14 cellular contexts compared by ENCODE assay signal in the genomic region with DNA sequence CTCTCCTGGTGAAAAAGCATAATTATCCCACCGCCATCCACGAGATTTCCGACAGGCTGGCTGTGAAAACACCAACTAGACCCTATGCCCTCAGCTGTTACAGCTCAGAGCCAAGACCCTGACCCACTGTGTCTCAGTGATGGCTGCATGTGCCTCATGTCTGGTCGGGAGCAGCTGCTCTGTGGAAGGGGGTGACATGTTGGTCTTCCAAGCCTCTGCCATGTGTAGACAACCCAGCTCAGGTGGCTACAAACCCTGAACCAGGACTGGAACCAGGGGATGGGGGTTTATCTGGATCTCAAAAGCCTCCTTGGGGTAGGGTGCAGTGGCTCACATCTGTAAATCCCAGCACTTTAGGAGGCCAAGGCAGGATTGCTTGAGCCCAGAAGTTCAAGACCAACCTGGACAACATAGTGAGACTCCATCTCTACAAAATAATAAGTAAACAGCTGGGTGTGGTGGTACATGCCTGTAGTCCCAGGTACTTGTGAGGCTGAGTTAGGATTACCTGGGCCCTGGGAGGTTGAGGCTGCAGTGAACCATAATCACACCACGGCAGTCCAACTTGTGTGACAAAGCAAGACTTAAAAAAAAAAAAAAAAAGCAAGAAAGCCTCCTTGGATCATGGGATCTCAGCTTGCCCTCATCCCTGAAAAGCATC.
A peak's percentile ranks its signal among the peaks of the same experiment; 100 is the strongest.
DNase-seq lines count a peak whose midpoint lies in the region; ATAC-seq and TF ChIP-seq lines count a peak whose summit lies in the region.
"Had no signal": no experiment of that assay in that cellular context is flagged by ENCODE, and none has a peak within 500 bp of the region (broad histone marks: within the 10 kb centered on the region; RNA-seq: fewer than 3 reads in every experiment).

No MANE protein-coding gene starts in this region.

- 32% methylated on average over 3 of the region's 5 CpGs; no CpG with 5 or more reads in 1 of the 2 experiments for WGBS in IMR-90 (ENCODE audit: extremely low coverage in 2 of 2, insufficient read length in 1 of 2), 2 experiments
- 69% methylated on average over 5 of the region's 5 CpGs for WGBS in mesenchymal stem cell
- WGBS in sigmoid colon, 2 donors: 75 to 88% methylated on average over 5 of the region's 5 CpGs

- no peak overlapping the region for H3K4me3 ChIP-seq in IMR-90 (ENCODE audit: insufficient read depth, low read depth, low read length)
- no peak overlapping the region for H3K4me3 ChIP-seq in Peyer's patch
- H3K4me3 ChIP-seq in mesenchymal stem cell (ENCODE audit: insufficient read depth in 1 of 2, low read depth in 1 of 2, low read length in 2 of 2): no peak overlapping the region
- no peak overlapping the region for H3K4me3 ChIP-seq in sigmoid colon
- H3K4me3 ChIP-seq: A549 had no signal

- H3K27me3 ChIP-seq in IMR-90 (ENCODE audit: control insufficient read depth, insufficient read depth, low read length): no peaks in the 10 kb centered on the region
- H3K27me3 ChIP-seq in Peyer's patch: no peaks in the 10 kb centered on the region
- H3K27me3 ChIP-seq in mesenchymal stem cell (ENCODE audit: control insufficient read depth in 1 of 2, insufficient read depth in 1 of 2, low read length in 2 of 2): no peaks in the 10 kb centered on the region
- H3K27me3 ChIP-seq in sigmoid colon: no peaks in the 10 kb centered on the region

- ATAC-seq in IMR-90 (ENCODE audit: low read depth) (no peak), HG03571 (IDR thresholded peaks at IDR 0.05; ENCODE audit: unreplicated experiment) (no peak), Right ventricle myocardium inferior (no peak)
- ATAC-seq: A549 had no signal

- H3K4ac ChIP-seq in IMR-90 (ENCODE audit: low read depth, low read length) (no peak overlapping the region), mesenchymal stem cell (ENCODE audit: low read depth in 1 of 2, low read length in 2 of 2) (no peak overlapping the region)

- H3K9me3 ChIP-seq in IMR-90 (ENCODE audit: control insufficient read depth, insufficient read depth, low read length) (no peaks in the 10 kb centered on the region), Peyer's patch (no peaks in the 10 kb centered on the region), mesenchymal stem cell (ENCODE audit: control insufficient read depth, low read length) (no peaks in the 10 kb centered on the region), sigmoid colon (no peaks in the 10 kb centered on the region)
- H3K9me3 ChIP-seq: A549, Caco-2 had no signal

- intact Hi-C loops in IMR-90 (cut with micrococcal nuclease): no loop called here
- intact Hi-C loops in sigmoid colon (cut with DNase I): no loop called here
- intact Hi-C loops in Right ventricle myocardium inferior (cut with DNase I): no loop called here

- no peaks in the 10 kb centered on the region for H3K9me1 ChIP-seq in IMR-90 (ENCODE audit: insufficient read depth, low read length)

- H4K91ac ChIP-seq in IMR-90 (ENCODE audit: insufficient read depth, low read depth, low read length): no peak overlapping the region
- H4K91ac ChIP-seq in mesenchymal stem cell (ENCODE audit: low read length): no peak overlapping the region

- peak overlapping the region; percentile 18 for H2AFZ ChIP-seq in IMR-90 (replicated peaks; ENCODE audit: low read length, poor library complexity)
- no peak overlapping the region for H2AFZ ChIP-seq in mesenchymal stem cell (ENCODE audit: low read depth, low read length)

- H3K9ac ChIP-seq in IMR-90 (ENCODE audit: low read depth, low read length) (no peak overlapping the region), mesenchymal stem cell (ENCODE audit: low read length) (no peak overlapping the region)

- no peak overlapping the region for H3K18ac ChIP-seq in IMR-90 (ENCODE audit: low read depth, low read length)
- no peak overlapping the region for H3K18ac ChIP-seq in mesenchymal stem cell (ENCODE audit: low read depth in 1 of 2, low read length in 2 of 2)

- dilution Hi-C loops in IMR-90 (cut with HindIII; ENCODE audit: low sequenced_read_pairs, unreplicated experiment): no loop called here

- H2BK12ac ChIP-seq in mesenchymal stem cell (ENCODE audit: low read length in 2 of 2): no peak overlapping the region

- POLR2A ChIA-PET in IMR-90 (lab: Charles Lee; ENCODE audit: unreplicated experiment): no interaction called here

- H3K36me3 ChIP-seq in IMR-90 (ENCODE audit: control insufficient read depth, insufficient read depth, low read length) (no peaks in the 10 kb centered on the region), Peyer's patch (no peaks in the 10 kb centered on the region), mesenchymal stem cell (ENCODE audit: control insufficient read depth in 1 of 2, insufficient read depth in 2 of 2, low read depth in 1 of 2, low read length in 2 of 2) (no peaks in the 10 kb centered on the region), sigmoid colon (no peaks in the 10 kb centered on the region)

- H4K20me1 ChIP-seq in IMR-90 (ENCODE audit: insufficient read depth, low read length): no peaks in the 10 kb centered on the region

- H2BK120ac ChIP-seq in IMR-90 (ENCODE audit: low read depth, low read length) (no peak overlapping the region), mesenchymal stem cell (ENCODE audit: low read depth, low read length) (no peak overlapping the region)

- H2BK20ac ChIP-seq in IMR-90 (ENCODE audit: low read depth, low read length): no peak overlapping the region

- no peak for TF ChIP-seq RAD21 in IMR-90 (IDR thresholded peaks at IDR 0.05; ENCODE audit: low read length)

- no peak overlapping the region; the same call in 1 of the 2 replicates for H3K56ac ChIP-seq in IMR-90 (ENCODE audit: extremely low read depth, insufficient read depth, low read length)

- no TSS peak for BruUV-seq in IMR-90 (replicated peaks; lab: Mats Ljungman, UMichigan)

- no peak overlapping the region for H3K23ac ChIP-seq in IMR-90 (ENCODE audit: low read depth, low read length)
- H3K23ac ChIP-seq in mesenchymal stem cell (ENCODE audit: low read length in 2 of 2): no peak overlapping the region

- in situ Hi-C loops in IMR-90 (cut with MboI; ENCODE audit: low sequenced_read_pairs): no loop called here

- no peaks in the 10 kb centered on the region for H3K79me1 ChIP-seq in IMR-90 (ENCODE audit: low read depth in 1 of 2, low read length in 2 of 2)
- no peaks in the 10 kb centered on the region for H3K79me1 ChIP-seq in mesenchymal stem cell (replicated peaks; ENCODE audit: low read length, poor library complexity, severe bottlenecking)

- no peak overlapping the region for H2AK5ac ChIP-seq in IMR-90 (ENCODE audit: low read depth, low read length)
- H2AK5ac ChIP-seq in mesenchymal stem cell (ENCODE audit: low read length, severe bottlenecking): no peak overlapping the region

- H3K14ac ChIP-seq in IMR-90 (replicated peaks; ENCODE audit: low read depth, low read length) (no peak overlapping the region), mesenchymal stem cell (ENCODE audit: low read length in 2 of 2) (no peak overlapping the region)

- CTCF ChIA-PET in IMR-90 (lab: Yijun Ruan, JAX): interaction anchor here (0.8 kb wide), 1 partner anchor 10 kb away, joined by 3 read pairs; no protein-coding TSS in a partner anchor

- H3K4me1 ChIP-seq in IMR-90 (ENCODE audit: control insufficient read depth, insufficient read depth, low read length) (no peaks in the 10 kb centered on the region), Peyer's patch (no peaks in the 10 kb centered on the region), mesenchymal stem cell (ENCODE audit: control insufficient read depth, insufficient read depth, low read depth, low read length) (no peaks in the 10 kb centered on the region), sigmoid colon (no peaks in the 10 kb centered on the region)
- H3K4me1 ChIP-seq: A549, Caco-2 had no signal

- DNase-seq in IMR-90 (no peak), Peyer's patch (peak in 2 of 3 donors; percentile 9 to 11), mesenchymal stem cell (no peak), sigmoid colon (peak; percentile 18), Right ventricle myocardium inferior (ENCODE audit: missing footprints) (no peak)
- no peak for DNase-seq in central memory CD4-positive, alpha-beta T cell
- DNase-seq: Caco-2; CD8-positive, alpha-beta memory T cell; DMS53; GF-D8; HCEC 1CT; HFFc6 had no signal

- H3K4me2 ChIP-seq in IMR-90 (ENCODE audit: low read depth, low read length): no peak overlapping the region
- H3K4me2 ChIP-seq in mesenchymal stem cell (ENCODE audit: low read length, poor library complexity, severe bottlenecking): no peak overlapping the region
- H3K4me2 ChIP-seq: A549 had no signal

- TF ChIP-seq EP300 in sigmoid colon (IDR thresholded peaks at IDR 0.05): no peak

- H2AK9ac ChIP-seq in IMR-90 (replicated peaks; ENCODE audit: low read depth, low read length, poor library complexity): no peak overlapping the region

- no peak overlapping the region for H3K27ac ChIP-seq in IMR-90 (ENCODE audit: insufficient read depth, low read length)
- no peak overlapping the region for H3K27ac ChIP-seq in Peyer's patch
- no peak overlapping the region for H3K27ac ChIP-seq in mesenchymal stem cell (ENCODE audit: low read length, poor library complexity, severe bottlenecking)
- no peak overlapping the region for H3K27ac ChIP-seq in sigmoid colon
- H3K27ac ChIP-seq: A549 had no signal

- TF ChIP-seq POLR2A in IMR-90 (IDR thresholded peaks at IDR 0.05; ENCODE audit: low read depth, low read length) (no peak), Peyer's patch (IDR thresholded peaks at IDR 0.05) (no peak), sigmoid colon (IDR thresholded peaks at IDR 0.05) (no peak)

- no peak overlapping the region for H4K5ac ChIP-seq in IMR-90 (ENCODE audit: low read depth, low read length)

- H4K8ac ChIP-seq in IMR-90 (ENCODE audit: low read depth in 2 of 2, low read length in 2 of 2): no peak overlapping the region
- peak overlapping the region; percentile 6 for H4K8ac ChIP-seq in mesenchymal stem cell (ENCODE audit: low read length)

- TF ChIP-seq CTCF in IMR-90 (conservative IDR thresholded peaks at IDR 0.05; ENCODE audit: low read depth, low read length): no peak
- no peak for TF ChIP-seq CTCF in Peyer's patch (IDR thresholded peaks at IDR 0.05)
- TF ChIP-seq CTCF in sigmoid colon (IDR thresholded peaks at IDR 0.05): no peak

- H2BK15ac ChIP-seq in IMR-90 (ENCODE audit: low read depth, low read length) (no peak overlapping the region), mesenchymal stem cell (ENCODE audit: low read depth, poor library complexity, severe bottlenecking) (no peak overlapping the region)

- H2BK5ac ChIP-seq in IMR-90 (ENCODE audit: low read depth, low read length, poor library complexity, severe bottlenecking): no peak overlapping the region
- no peak overlapping the region for H2BK5ac ChIP-seq in mesenchymal stem cell (ENCODE audit: low read depth, low read length, poor library complexity, severe bottlenecking)

TF ChIP-seq in IMR-90, 13 proteins besides CTCF, POLR2A, EP300 and RAD21 (continues in another document):
- no peak for TF ChIP-seq BHLHE40 (IDR thresholded peaks at IDR 0.05; ENCODE audit: low read depth, low read length)
- no peak for TF ChIP-seq CHD1 (IDR thresholded peaks at IDR 0.05; ENCODE audit: low read depth, low read length)

Comparison
In these comparisons a context has a peak if more than half of its experiments do, and no peak if none do; other contexts are left out.
1. DNase-seq: peak in Peyer's patch (2 of 3) and sigmoid colon (single experiment); none in IMR-90 (single experiment), mesenchymal stem cell (single experiment), central memory CD4-positive, alpha-beta T cell (single experiment) and Right ventricle myocardium inferior (single experiment).